ENCODE assay signal across 22 cellular contexts in the genomic region with DNA sequence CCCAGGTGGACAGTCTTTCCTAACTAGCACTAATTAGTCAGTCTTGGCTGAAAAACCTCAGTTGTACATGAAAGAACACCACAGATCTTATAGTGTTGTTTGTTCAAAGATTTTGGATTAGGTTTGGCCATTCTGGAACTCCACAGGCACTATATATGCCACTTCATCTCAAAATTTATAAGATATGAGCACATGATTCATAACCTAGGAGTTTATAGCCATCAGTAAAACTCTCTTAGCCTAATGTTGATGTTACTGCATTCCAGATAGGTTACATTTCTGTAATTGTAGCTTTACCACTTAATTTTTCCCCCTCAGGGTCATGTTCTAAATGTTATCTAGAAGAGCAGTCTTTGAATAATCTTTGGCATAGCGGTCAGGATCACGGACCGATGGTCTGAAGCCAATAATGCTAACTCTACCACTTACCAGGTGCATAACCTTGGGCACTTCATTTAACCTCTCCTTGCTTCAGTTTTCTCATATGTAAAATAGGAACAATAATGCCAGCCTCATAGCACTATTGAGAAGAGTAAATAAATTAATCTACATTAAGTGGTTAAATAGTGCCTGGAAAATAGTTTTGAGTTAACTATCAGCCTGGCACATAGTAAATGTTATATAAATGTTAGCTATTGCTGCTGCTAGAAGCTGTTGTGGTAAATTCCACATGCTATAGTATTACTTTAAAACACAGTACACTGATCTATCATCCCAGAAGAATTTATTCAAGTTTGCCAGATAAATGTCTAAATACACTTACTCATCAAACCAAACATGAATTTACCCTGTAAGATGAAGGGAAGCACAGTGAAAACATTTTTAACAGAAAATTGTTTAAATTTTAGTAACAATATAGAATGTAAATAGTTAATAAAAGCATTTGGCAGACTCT.
DNase-seq lines count a peak whose midpoint lies in the region; ATAC-seq and TF ChIP-seq lines count a peak whose summit lies in the region.
"Had no signal": no experiment of that assay in that cellular context is flagged by ENCODE, and none has a peak within 500 bp of the region (broad histone marks: within the 10 kb centered on the region; RNA-seq: fewer than 3 reads in every experiment).

No MANE protein-coding gene starts in this region.

- no peak for TF ChIP-seq POLR2A in vagina (IDR thresholded peaks at IDR 0.05)

- no peaks in the 10 kb centered on the region for H3K9me3 ChIP-seq in vagina
- H3K9me3 ChIP-seq: BE2C, mucosa of descending colon, uterus had no signal

- DNase-seq in AG09309 (ENCODE audit: low read depth) (peak; percentile 54), HS-5 (ENCODE audit: low read depth) (peak; percentile 42), astrocyte of the hippocampus (ENCODE audit: low read depth, low spot score) (peak; percentile 10), iris pigment epithelial cell (ENCODE audit: low read depth) (peak; percentile 84), coronary artery (ENCODE audit: low spot score) (no peak), vagina (ENCODE audit: extremely low spot score in 2 of 2) (no peak)
- DNase-seq in activated naive CD8-positive, alpha-beta T cell treated with anti-CD3 and anti-CD28 coated beads, Interleukin-2, amount 50 U/mL, for 24 hours: no peak
- DNase-seq: activated CD4-positive, alpha-beta T cell treated with anti-CD3 and anti-CD28 coated beads, Interleukin-2, amount 50 U/mL, for 1 hour; activated naive CD4-positive, alpha-beta T cell; activated T-cell treated with anti-CD3 and anti-CD28 coated beads for 4 hours; BE2C; effector CD4-positive, alpha-beta T cell; mucosa of descending colon; NCI-H1105 treated with DMSO at 0.1 percent for 48 hours; NCI-H2171 treated with DMSO at 0.1 percent for 48 hours; NCI-H82; nucleus accumbens; uterus had no signal

- H3K27ac Mint-ChIP-seq in activated naive CD8-positive, alpha-beta T cell treated with anti-CD3 and anti-CD28 coated beads, Interleukin-2, amount 50 U/mL, for 24 hours: no peak overlapping the region

- no peaks in the 10 kb centered on the region for H3K36me3 Mint-ChIP-seq in activated naive CD8-positive, alpha-beta T cell treated with anti-CD3 and anti-CD28 coated beads, Interleukin-2, amount 50 U/mL, for 24 hours (ENCODE audit: low read depth)

- no peak for ATAC-seq in GM21825 (IDR thresholded peaks at IDR 0.05; ENCODE audit: unreplicated experiment)
- no peak for ATAC-seq in activated naive CD8-positive, alpha-beta T cell treated with anti-CD3 and anti-CD28 coated beads, Interleukin-2, amount 50 U/mL, for 24 hours
- ATAC-seq: foreskin keratinocyte, K562, mucosa of descending colon, sciatic nerve had no signal

- no peaks in the 10 kb centered on the region for H3K27me3 Mint-ChIP-seq in activated naive CD8-positive, alpha-beta T cell treated with anti-CD3 and anti-CD28 coated beads, Interleukin-2, amount 50 U/mL, for 24 hours

- no peaks in the 10 kb centered on the region for H3K27me3 ChIP-seq in vagina
- H3K27me3 ChIP-seq: BE2C, foreskin keratinocyte, uterus had no signal

- H3K27ac ChIP-seq in coronary artery (no peak overlapping the region), vagina (no peak overlapping the region)
- H3K27ac ChIP-seq: foreskin keratinocyte, uterus had no signal

- intact Hi-C loops in vagina (cut with DNase I): no loop called here

- H3K4me1 ChIP-seq in vagina: no peaks in the 10 kb centered on the region
- H3K4me1 ChIP-seq: BE2C, foreskin keratinocyte, uterus had no signal

- H3K4me3 Mint-ChIP-seq in activated naive CD8-positive, alpha-beta T cell treated with anti-CD3 and anti-CD28 coated beads, Interleukin-2, amount 50 U/mL, for 24 hours: no peak overlapping the region

- H3K4me1 Mint-ChIP-seq in activated naive CD8-positive, alpha-beta T cell treated with anti-CD3 and anti-CD28 coated beads, Interleukin-2, amount 50 U/mL, for 24 hours: no peaks in the 10 kb centered on the region

- no peaks in the 10 kb centered on the region for H3K36me3 ChIP-seq in vagina
- H3K36me3 ChIP-seq: BE2C, uterus had no signal

- no peak overlapping the region for H3K4me3 ChIP-seq in AG09309 (ENCODE audit: control insufficient read depth, low read depth, low read length)
- H3K4me3 ChIP-seq in coronary artery: no peak overlapping the region
- H3K4me3 ChIP-seq in vagina: no peak overlapping the region
- H3K4me3 ChIP-seq: K562, mucosa of descending colon, uterus had no signal

- peaks cover 4% of the 10 kb centered on the region for H3K9me3 Mint-ChIP-seq in activated naive CD8-positive, alpha-beta T cell treated with anti-CD3 and anti-CD28 coated beads, Interleukin-2, amount 50 U/mL, for 24 hours

- TF ChIP-seq CTCF in AG09309 (IDR thresholded peaks at IDR 0.05; ENCODE audit: control insufficient read depth, insufficient read depth, low read depth, low read length, missing control alignments) (no peak), coronary artery (IDR thresholded peaks at IDR 0.05) (no peak), vagina (IDR thresholded peaks at IDR 0.05) (no peak)

Comparison
In these comparisons a context has a peak if more than half of its experiments do, and no peak if none do; other contexts are left out.
1. DNase-seq: peak in AG09309 (single experiment), HS-5 (single experiment), astrocyte of the hippocampus (single experiment) and iris pigment epithelial cell (single experiment); none in activated naive CD8-positive, alpha-beta T cell treated with anti-CD3 and anti-CD28 coated beads, Interleukin-2, amount 50 U/mL, for 24 hours (single experiment), coronary artery (single experiment) and vagina (0 of 2).